ENCODE assay signal across 1 cellular context in the genomic region with DNA sequence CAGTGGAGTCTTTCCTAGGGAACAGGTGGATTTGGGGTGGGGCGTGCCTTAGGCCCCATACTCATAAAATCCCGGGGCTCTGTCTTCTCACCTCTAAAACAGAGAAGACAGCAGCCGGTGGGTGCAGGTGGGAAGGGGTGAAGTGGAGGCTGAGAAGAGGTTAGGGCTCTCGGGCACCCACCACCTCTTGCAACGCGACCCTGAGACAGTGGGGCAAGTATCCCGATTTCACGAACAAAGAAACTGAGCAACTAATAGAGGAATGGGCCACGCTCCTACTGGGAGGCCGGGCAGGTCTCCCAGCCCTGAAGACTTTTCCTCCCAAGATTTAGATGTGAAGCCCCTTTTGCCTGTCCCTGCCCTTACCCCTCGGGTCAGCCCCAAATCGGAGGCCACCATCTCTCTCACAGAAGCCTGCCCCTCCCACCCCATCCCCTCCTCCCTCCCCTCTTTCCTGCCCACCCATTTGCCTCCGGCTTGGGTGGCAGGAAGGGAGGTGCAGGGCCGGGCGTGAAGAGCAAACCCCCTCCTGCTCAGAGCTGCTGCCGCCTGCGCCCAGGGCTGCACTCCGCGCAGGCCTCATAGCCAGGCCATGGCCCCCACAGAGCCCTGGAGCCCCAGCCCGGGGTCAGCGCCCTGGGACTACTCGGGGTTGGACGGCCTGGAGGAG.
TF ChIP-seq lines count a peak whose summit lies in the region.

A gene with protein sequence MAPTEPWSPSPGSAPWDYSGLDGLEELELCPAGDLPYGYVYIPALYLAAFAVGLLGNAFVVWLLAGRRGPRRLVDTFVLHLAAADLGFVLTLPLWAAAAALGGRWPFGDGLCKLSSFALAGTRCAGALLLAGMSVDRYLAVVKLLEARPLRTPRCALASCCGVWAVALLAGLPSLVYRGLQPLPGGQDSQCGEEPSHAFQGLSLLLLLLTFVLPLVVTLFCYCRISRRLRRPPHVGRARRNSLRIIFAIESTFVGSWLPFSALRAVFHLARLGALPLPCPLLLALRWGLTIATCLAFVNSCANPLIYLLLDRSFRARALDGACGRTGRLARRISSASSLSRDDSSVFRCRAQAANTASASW (plus strand): TSS at position 536 of the 670 bp plus-strand sequence. CDS start 57 bp downstream, at position 593.

TF ChIP-seq in GM12878, 131 proteins besides CTCF, POLR2A, EP300 and RAD21:
- TF ChIP-seq MYC (IDR thresholded peaks at IDR 0.05; ENCODE audit: insufficient read depth, insufficient read length, insufficient replicate concordance, low read length, severe bottlenecking) (no peak), IKZF1 (conservative IDR thresholded peaks at IDR 0.05) (no peak), TCF12 (IDR thresholded peaks at IDR 0.05; ENCODE audit: low read depth, low read length) (no peak), GABPA (IDR thresholded peaks at IDR 0.05; ENCODE audit: low read depth) (no peak), NFYA (IDR thresholded peaks at IDR 0.05; ENCODE audit: borderline replicate concordance, low read depth, low read length) (no peak), HDAC2 (IDR thresholded peaks at IDR 0.05) (no peak), JUNB (IDR thresholded peaks at IDR 0.05) (no peak), MEF2B (IDR thresholded peaks at IDR 0.05; ENCODE audit: partially characterized antibody, poor library complexity, severe bottlenecking) (no peak), MTA3 (IDR thresholded peaks at IDR 0.05; ENCODE audit: borderline replicate concordance, low read length) (no peak), ZZZ3 (IDR thresholded peaks at IDR 0.05; ENCODE audit: control insufficient read depth, insufficient read length, low read depth) (no peak)
- TF ChIP-seq, protein P1, sequence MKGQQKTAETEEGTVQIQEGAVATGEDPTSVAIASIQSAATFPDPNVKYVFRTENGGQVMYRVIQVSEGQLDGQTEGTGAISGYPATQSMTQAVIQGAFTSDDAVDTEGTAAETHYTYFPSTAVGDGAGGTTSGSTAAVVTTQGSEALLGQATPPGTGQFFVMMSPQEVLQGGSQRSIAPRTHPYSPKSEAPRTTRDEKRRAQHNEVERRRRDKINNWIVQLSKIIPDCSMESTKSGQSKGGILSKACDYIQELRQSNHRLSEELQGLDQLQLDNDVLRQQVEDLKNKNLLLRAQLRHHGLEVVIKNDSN (IDR thresholded peaks at IDR 0.05; ENCODE audit: borderline replicate concordance, extremely low read length, insufficient read depth, low read depth, low read length), result no peak
